9 cellular contexts compared by ENCODE assay signal in the genomic region with DNA sequence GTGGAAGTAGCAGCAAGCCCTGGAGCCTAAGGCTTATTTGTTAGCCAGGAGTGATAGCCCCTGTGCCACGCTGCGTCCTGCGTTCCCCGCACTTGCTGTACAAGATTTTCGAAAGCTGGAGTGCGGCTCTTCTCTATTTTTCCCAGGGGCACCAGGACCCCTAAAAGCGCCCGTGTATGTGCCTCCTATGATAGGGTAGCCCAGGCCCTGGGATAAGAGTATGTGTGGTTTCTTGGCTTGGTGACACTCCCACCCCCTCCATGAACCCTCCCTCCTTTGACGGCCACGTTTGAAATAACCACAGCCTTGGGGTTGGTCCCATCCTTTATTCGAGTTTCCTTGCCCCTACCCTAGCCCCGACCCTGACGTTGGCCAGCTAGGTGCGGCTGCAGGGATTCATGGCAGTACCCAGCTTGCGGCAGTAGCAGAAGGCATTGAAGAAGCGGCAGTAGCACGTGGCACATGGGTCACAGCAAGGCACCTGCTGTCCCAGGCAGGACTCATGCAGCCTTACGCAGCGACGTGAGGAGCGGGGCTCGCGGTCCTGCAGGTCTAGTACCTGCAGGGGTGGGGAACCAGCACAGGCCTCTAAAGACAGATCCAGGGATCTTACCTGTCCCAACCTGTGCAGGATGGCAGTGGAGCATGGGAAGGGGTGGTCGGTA. TPM values are rescaled to one million over a fixed set of nuclear protein-coding genes. Genes with fewer than 3 reads are reported as not detected.
A peak's percentile ranks its signal among the peaks of the same experiment; 100 is the strongest.
DNase-seq lines count a peak whose midpoint lies in the region; ATAC-seq, FAIRE-seq and TF ChIP-seq lines count a peak whose summit lies in the region.
"Had no signal": no experiment of that assay in that cellular context is flagged by ENCODE, and none has a peak within 500 bp of the region (broad histone marks: within the 10 kb centered on the region; RNA-seq: fewer than 3 reads in every experiment).

No MANE protein-coding gene starts in this region.

- 88% methylated on average over 22 of the region's 24 CpGs for WGBS in A549 (ENCODE audit: missing lambda C conversion rate)

- no peaks in the 10 kb centered on the region for H3K9me3 Mint-ChIP-seq in naive B cell

- no peak overlapping the region for H2AFZ ChIP-seq in Karpas-422 (ENCODE audit: low read length)

- peaks cover 46 to 81% (median 63%) of the 10 kb centered on the region in 3 donors for H3K4me1 Mint-ChIP-seq in naive B cell

- H3K9me3 ChIP-seq in A549 (no peaks in the 10 kb centered on the region), Karpas-422 (ENCODE audit: low read length) (no peaks in the 10 kb centered on the region)

- no peak for TF ChIP-seq EP300 in A549 (IDR thresholded peaks at IDR 0.05)

- DNase-seq in A549 (ENCODE audit: low read depth in 1 of 2, low spot score in 1 of 2) = no peak
- no peak for DNase-seq in Karpas-422
- no peak for DNase-seq in choroid plexus epithelial cell (ENCODE audit: low read depth)
- no peak for DNase-seq in naive B cell
- DNase-seq in HCEC 1CT = no peak
- no peak for DNase-seq in pons (ENCODE audit: low spot score)

- peak overlapping the region; percentile 97 to 100 (median 100) for H3K4me3 Mint-ChIP-seq in naive B cell

- H3K36me3 ChIP-seq in Karpas-422 (ENCODE audit: insufficient read depth, low read length) = no peaks in the 10 kb centered on the region

- peak overlapping the region; percentile 85 to 100 (median 100) for H3K27ac Mint-ChIP-seq in naive B cell

- peak overlapping the region; percentile 97 for H3K9ac ChIP-seq in Karpas-422 (ENCODE audit: low read length)

- peak overlapping the region; percentile 91 for H3K4me2 ChIP-seq in A549
- peak overlapping the region; percentile 92 for H3K4me2 ChIP-seq in Karpas-422 (ENCODE audit: low read depth, low read length, poor library complexity, severe bottlenecking)

- TF ChIP-seq RAD21 in A549 (conservative IDR thresholded peaks at IDR 0.05 in 1 of 2, IDR thresholded peaks at IDR 0.05 in 1 of 2) = no peak

- peaks cover 44% of the 10 kb centered on the region for H3K79me2 ChIP-seq in Karpas-422 (ENCODE audit: low read length)

- CTCF ChIA-PET in A549 (lab: Yijun Ruan, JAX) = interaction anchor here (0.6 to 8.2 kb wide), 9 partner anchors 10 to 308 kb away, joined by 3 to 117 read pairs (median 17); a partner anchor contains a TSS

- H3K27me3 ChIP-seq in Karpas-422 (ENCODE audit: low read length) = no peaks in the 10 kb centered on the region

- H3K36me3 Mint-ChIP-seq in naive B cell = peaks cover 0 to 7% of the 10 kb centered on the region in 2 donors

- no peaks in the 10 kb centered on the region for H3K9me2 ChIP-seq in Karpas-422 (replicated peaks; ENCODE audit: insufficient read depth, low read length)

- H3K4me3 ChIP-seq in A549 = peak overlapping the region; percentile 91; the same call in 1 of the 3 replicates
- peak overlapping the region; percentile 96 for H3K4me3 ChIP-seq in Karpas-422 (ENCODE audit: low read length)
- peak overlapping the region; percentile 71 for H3K4me3 ChIP-seq in choroid plexus epithelial cell (ENCODE audit: low read depth, low read length)

- H3K27ac ChIP-seq in A549 (peak overlapping the region; percentile 86 to 88; a peak in 4 of 6 replicates), Karpas-422 (ENCODE audit: low read length) (peak overlapping the region; percentile 92; the same call in 1 of the 2 replicates)

- H3K4me1 ChIP-seq in A549 (peaks cover 13% of the 10 kb centered on the region), Karpas-422 (ENCODE audit: low read length) (peaks cover 55% of the 10 kb centered on the region)

- no peak for TF ChIP-seq CTCF in A549 (IDR thresholded peaks at IDR 0.05)
- no peak for TF ChIP-seq CTCF in choroid plexus epithelial cell (conservative IDR thresholded peaks at IDR 0.05; ENCODE audit: low read depth, low read length)

- H3K27me3 Mint-ChIP-seq in naive B cell = no peaks in the 10 kb centered on the region

- H4K20me1 ChIP-seq in Karpas-422 (ENCODE audit: insufficient read depth, low read depth, low read length) = no peaks in the 10 kb centered on the region

- FAIRE-seq in A549 (lab: Jason Lieb, UNC) = no peak

- ATAC-seq in A549 (no peak), naive B cell (ENCODE audit: low read depth in 2 of 2) (no peak), GM21515 (IDR thresholded peaks at IDR 0.05; ENCODE audit: unreplicated experiment) (no peak), HG03439 (IDR thresholded peaks at IDR 0.05; ENCODE audit: unreplicated experiment) (no peak)

- POLR2A ChIA-PET in A549 (lab: Yijun Ruan, JAX) = no interaction called here

- TF ChIP-seq POLR2A in A549 (IDR thresholded peaks at IDR 0.05; ENCODE audit: low read length) = peak; percentile 6; the same call in 1 of the 2 replicates

TF ChIP-seq in A549, 52 proteins besides CTCF, POLR2A, EP300 and RAD21 (continues in another document):
- TF ChIP-seq HOXA7 (CRISPR knock-in tag; IDR thresholded peaks at IDR 0.05) (no peak), GATA3 (IDR thresholded peaks at IDR 0.05; ENCODE audit: borderline replicate concordance) (no peak), EHMT2 (IDR thresholded peaks at IDR 0.05; ENCODE audit: low read depth) (no peak), NPAS2 (CRISPR knock-in tag; IDR thresholded peaks at IDR 0.05; ENCODE audit: borderline replicate concordance) (no peak)
- TF ChIP-seq, protein P1, sequence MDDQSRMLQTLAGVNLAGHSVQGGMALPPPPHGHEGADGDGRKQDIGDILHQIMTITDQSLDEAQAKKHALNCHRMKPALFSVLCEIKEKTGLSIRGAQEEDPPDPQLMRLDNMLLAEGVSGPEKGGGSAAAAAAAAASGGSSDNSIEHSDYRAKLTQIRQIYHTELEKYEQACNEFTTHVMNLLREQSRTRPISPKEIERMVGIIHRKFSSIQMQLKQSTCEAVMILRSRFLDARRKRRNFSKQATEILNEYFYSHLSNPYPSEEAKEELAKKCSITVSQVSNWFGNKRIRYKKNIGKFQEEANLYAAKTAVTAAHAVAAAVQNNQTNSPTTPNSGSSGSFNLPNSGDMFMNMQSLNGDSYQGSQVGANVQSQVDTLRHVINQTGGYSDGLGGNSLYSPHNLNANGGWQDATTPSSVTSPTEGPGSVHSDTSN (IDR thresholded peaks at IDR 0.05) = no peak
- TF ChIP-seq, protein P2, sequence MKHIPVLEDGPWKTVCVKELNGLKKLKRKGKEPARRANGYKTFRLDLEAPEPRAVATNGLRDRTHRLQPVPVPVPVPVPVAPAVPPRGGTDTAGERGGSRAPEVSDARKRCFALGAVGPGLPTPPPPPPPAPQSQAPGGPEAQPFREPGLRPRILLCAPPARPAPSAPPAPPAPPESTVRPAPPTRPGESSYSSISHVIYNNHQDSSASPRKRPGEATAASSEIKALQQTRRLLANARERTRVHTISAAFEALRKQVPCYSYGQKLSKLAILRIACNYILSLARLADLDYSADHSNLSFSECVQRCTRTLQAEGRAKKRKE (CRISPR knock-in tag; IDR thresholded peaks at IDR 0.05; ENCODE audit: low read depth) = no peak
- TF ChIP-seq, protein P3, sequence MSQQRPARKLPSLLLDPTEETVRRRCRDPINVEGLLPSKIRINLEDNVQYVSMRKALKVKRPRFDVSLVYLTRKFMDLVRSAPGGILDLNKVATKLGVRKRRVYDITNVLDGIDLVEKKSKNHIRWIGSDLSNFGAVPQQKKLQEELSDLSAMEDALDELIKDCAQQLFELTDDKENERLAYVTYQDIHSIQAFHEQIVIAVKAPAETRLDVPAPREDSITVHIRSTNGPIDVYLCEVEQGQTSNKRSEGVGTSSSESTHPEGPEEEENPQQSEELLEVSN (IDR thresholded peaks at IDR 0.05; ENCODE audit: borderline replicate concordance, low read depth) = no peak
- TF ChIP-seq, protein P4, sequence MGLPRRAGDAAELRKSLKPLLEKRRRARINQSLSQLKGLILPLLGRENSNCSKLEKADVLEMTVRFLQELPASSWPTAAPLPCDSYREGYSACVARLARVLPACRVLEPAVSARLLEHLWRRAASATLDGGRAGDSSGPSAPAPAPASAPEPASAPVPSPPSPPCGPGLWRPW (IDR thresholded peaks at IDR 0.05) = no peak

RNA-seq across cellular contexts. Expression of a gene that starts 1.0 kb away (rescaled TPM):
- polyA plus RNA-seq in A549 (2011; rRNA removed) = not detected in 2 replicates
- polyA plus RNA-seq in A549 (2012; cell fraction: cytosol; rRNA removed) = not detected in 2 replicates
- not detected in 2 replicates for polyA plus RNA-seq in A549 (2012; cell fraction: nucleus; rRNA removed)
- polyA plus RNA-seq in A549 (2017; fragmentation: RNase III; extraction: RNeasy Plus Mini Kit Qiagen cat#74134 plus additional on column Dnase treatment) = not detected in 3 replicates
- polyA minus RNA-seq in A549 (2011; rRNA and poly(A)+ RNA removed) = not detected in 2 replicates
- not detected in 2 replicates for total RNA-seq in Karpas-422 (2014; rRNA removed; shearing (Covaris generic); ENCODE audit: low replicate concordance)
- not detected for polyA plus RNA-seq in naive B cell (ENCODE audit: low read depth in 6 of 6)
- total RNA-seq: dermis microvascular lymphatic vessel endothelial cell had no signal

RNA-seq across cellular contexts. Expression of a gene that starts 1.4 kb away (rescaled TPM):
- polyA plus RNA-seq in A549 (2011; rRNA removed) (45.6 and 45.7 TPM in 2 replicates), A549 (2017; fragmentation: RNase III; extraction: RNeasy Plus Mini Kit Qiagen cat#74134 plus additional on column Dnase treatment) (96.5 to 103 TPM (median 101 TPM) in 3 replicates), naive B cell (ENCODE audit: low read depth in 6 of 6) (100 to 1,000 TPM; 136 to 255 (median 157) TPM)
- polyA plus RNA-seq in A549 (2012; cell fraction: cytosol; rRNA removed) = 95.8 and 108 TPM in 2 replicates
- polyA plus RNA-seq in A549 (2012; cell fraction: nucleus; rRNA removed) = 119 and 120 TPM in 2 replicates
- polyA minus RNA-seq in A549 (2011; rRNA and poly(A)+ RNA removed) = 112 and 120 TPM in 2 replicates
- total RNA-seq in Karpas-422 (2014; rRNA removed; shearing (Covaris generic); ENCODE audit: low replicate concordance) = 63.8 and 83.4 TPM in 2 replicates

RNA-seq across cellular contexts. Expression of a gene that starts 46.2 kb away (rescaled TPM):
- polyA plus RNA-seq in A549 (2011; rRNA removed) = 5.6 and 7.2 TPM in 2 replicates
- 16.2 and 18.1 TPM in 2 replicates for polyA plus RNA-seq in A549 (2012; cell fraction: cytosol; rRNA removed)
- 48.3 and 50.0 TPM in 2 replicates for polyA plus RNA-seq in A549 (2012; cell fraction: nucleus; rRNA removed)
- polyA plus RNA-seq in A549 (2017; fragmentation: RNase III; extraction: RNeasy Plus Mini Kit Qiagen cat#74134 plus additional on column Dnase treatment) = 22.5 to 24.7 TPM (median 23.0 TPM) in 3 replicates
- 9.3 and 12.8 TPM in 2 replicates for polyA minus RNA-seq in A549 (2011; rRNA and poly(A)+ RNA removed)
- total RNA-seq in Karpas-422 (2014; rRNA removed; shearing (Covaris generic); ENCODE audit: low replicate concordance) = 1.3 and 2.9 TPM in 2 replicates
- polyA plus RNA-seq in naive B cell (ENCODE audit: low read depth in 6 of 6) = 10 to 100 TPM in 5 of 6 donors, 1 to 10 TPM in 1; 3.4 to 34.5 (median 16.5) TPM

RNA-seq across cellular contexts. Expression of a gene that starts 51.5 kb away (rescaled TPM):
- 0.53 and 0.75 TPM in 2 replicates for polyA plus RNA-seq in A549 (2011; rRNA removed)
- 1.3 and 1.5 TPM in 2 replicates for polyA plus RNA-seq in A549 (2012; cell fraction: cytosol; rRNA removed)
- polyA plus RNA-seq in A549 (2012; cell fraction: nucleus; rRNA removed) = 3.0 and 3.7 TPM in 2 replicates
- polyA plus RNA-seq in A549 (2017; fragmentation: RNase III; extraction: RNeasy Plus Mini Kit Qiagen cat#74134 plus additional on column Dnase treatment) = 0.93 to 1.6 TPM (median 1.2 TPM) in 3 replicates
- 0.21 and 0.39 TPM in 2 replicates for polyA minus RNA-seq in A549 (2011; rRNA and poly(A)+ RNA removed)
- not detected in 2 replicates for total RNA-seq in Karpas-422 (2014; rRNA removed; shearing (Covaris generic); ENCODE audit: low replicate concordance)
- not detected for polyA plus RNA-seq in naive B cell (ENCODE audit: low read depth in 6 of 6)
- total RNA-seq: dermis microvascular lymphatic vessel endothelial cell had no signal
